Comparison of ENCODE assay signal across 2 cellular contexts in genomic region chr3:61813656-61814055, GRCh38.
TF ChIP-seq lines count a peak whose summit lies in the region.

No MANE protein-coding gene starts in this region.

TF ChIP-seq in GM23338, 12 proteins besides CTCF, POLR2A, EP300 and RAD21:
- no peak for TF ChIP-seq POLR2AphosphoS5 (IDR thresholded peaks at IDR 0.05; ENCODE audit: low read depth)
- no peak for TF ChIP-seq NANOG (IDR thresholded peaks at IDR 0.05; ENCODE audit: borderline replicate concordance)
- no peak for TF ChIP-seq ETS1 (IDR thresholded peaks at IDR 0.05)

TF ChIP-seq in WTC11, 78 proteins besides CTCF, POLR2A, EP300 and RAD21 (continued from another document):
- TF ChIP-seq ZNF671 (CRISPR knock-in tag; IDR thresholded peaks at IDR 0.05) (no peak), ARID4B (CRISPR knock-in tag; IDR thresholded peaks at IDR 0.05; ENCODE audit: borderline replicate concordance) (no peak), OVOL2 (CRISPR knock-in tag; IDR thresholded peaks at IDR 0.05; ENCODE audit: borderline replicate concordance) (no peak), CBFB (CRISPR knock-in tag; IDR thresholded peaks at IDR 0.05; ENCODE audit: low read depth) (no peak), GABPB1 (CRISPR knock-in tag; IDR thresholded peaks at IDR 0.05) (no peak), TP53 (CRISPR knock-in tag; IDR thresholded peaks at IDR 0.05) (no peak), ELF4 (CRISPR knock-in tag; IDR thresholded peaks at IDR 0.05; ENCODE audit: low read depth) (no peak), FOXP1 (CRISPR knock-in tag; IDR thresholded peaks at IDR 0.05; ENCODE audit: borderline replicate concordance) (no peak), SP1 (CRISPR knock-in tag; conservative IDR thresholded peaks at IDR 0.05) (no peak), ZNF121 (CRISPR knock-in tag; IDR thresholded peaks at IDR 0.05) (no peak), TEAD4 (CRISPR knock-in tag; IDR thresholded peaks at IDR 0.05) (no peak), CREM (CRISPR knock-in tag; IDR thresholded peaks at IDR 0.05) (no peak), SMAD3 (CRISPR knock-in tag; IDR thresholded peaks at IDR 0.05; ENCODE audit: borderline replicate concordance) (no peak), ZNF512 (CRISPR knock-in tag; IDR thresholded peaks at IDR 0.05; ENCODE audit: borderline replicate concordance) (no peak), AFF4 (CRISPR knock-in tag; IDR thresholded peaks at IDR 0.05; ENCODE audit: borderline replicate concordance) (no peak), ZBTB43 (CRISPR knock-in tag; IDR thresholded peaks at IDR 0.05) (no peak)
